ENCODE assay signal across 12 cellular contexts in the genomic region with DNA sequence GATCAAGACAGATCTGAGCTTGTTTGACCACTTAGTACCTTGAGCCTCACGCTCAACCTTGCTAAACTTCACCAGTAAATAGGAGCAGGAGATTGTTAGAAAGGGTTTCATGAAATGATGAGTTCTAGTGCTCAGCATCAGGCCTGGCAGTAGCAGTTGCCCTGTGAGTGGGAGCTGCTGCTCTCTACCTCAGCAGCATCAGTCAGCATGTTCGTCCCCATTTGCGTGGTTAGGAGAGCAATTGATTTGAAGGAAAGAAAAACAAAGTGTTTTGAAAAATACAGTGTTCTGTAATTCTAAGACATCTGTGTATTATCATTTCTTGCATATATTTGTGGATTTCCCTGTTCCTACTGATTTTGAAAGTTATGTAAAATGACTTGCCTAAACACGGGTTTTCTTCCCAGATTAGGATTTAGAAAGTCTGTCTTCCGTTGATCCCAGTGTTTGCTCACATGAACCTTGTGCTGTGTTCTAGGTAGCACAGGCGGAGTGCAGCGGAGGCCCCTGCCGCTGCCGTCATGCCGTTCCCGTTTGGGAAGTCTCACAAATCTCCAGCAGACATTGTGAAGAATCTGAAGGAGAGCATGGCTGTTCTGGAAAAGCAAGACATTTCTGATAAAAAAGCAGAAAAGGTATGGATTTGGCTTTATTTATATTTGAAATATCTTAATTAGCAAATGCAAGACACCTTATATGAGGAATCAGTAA. TPM values are rescaled to one million over a fixed set of nuclear protein-coding genes. Genes with fewer than 3 reads are reported as not detected.
DNase-seq lines count a peak whose midpoint lies in the region; ATAC-seq, FAIRE-seq and TF ChIP-seq lines count a peak whose summit lies in the region.
"Had no signal": no experiment of that assay in that cellular context is flagged by ENCODE, and none has a peak within 500 bp of the region (broad histone marks: within the 10 kb centered on the region; RNA-seq: fewer than 3 reads in every experiment).

No MANE protein-coding gene starts in this region.

- no peaks in the 10 kb centered on the region for H3K9me3 ChIP-seq in ascending aorta
- H3K9me3 ChIP-seq: esophagus squamous epithelium had no signal

- ATAC-seq in natural killer cell (no peak), HG02870 (IDR thresholded peaks at IDR 0.05; ENCODE audit: unreplicated experiment) (no peak), HG03520 (IDR thresholded peaks at IDR 0.05; ENCODE audit: unreplicated experiment) (no peak)

- peak overlapping the region; percentile 37 for H3K4me3 Mint-ChIP-seq in natural killer cell

- H3K36me3 Mint-ChIP-seq in natural killer cell, result peaks cover 6% of the 10 kb centered on the region

- H3K4me1 Mint-ChIP-seq in natural killer cell, result peaks cover 53 to 62% of the 10 kb centered on the region in 2 donors

- no peak for TF ChIP-seq CTCF in ascending aorta (IDR thresholded peaks at IDR 0.05)
- no peak for TF ChIP-seq CTCF in natural killer cell (IDR thresholded peaks at IDR 0.05)

- H3K27me3 ChIP-seq in ACC112 (ENCODE audit: insufficient read depth, low read length) (no peaks in the 10 kb centered on the region), ascending aorta (no peaks in the 10 kb centered on the region)
- H3K27me3 ChIP-seq: esophagus squamous epithelium had no signal

- peaks cover 60% of the 10 kb centered on the region for H3K79me2 ChIP-seq in ACC112 (ENCODE audit: control insufficient read depth, insufficient read depth, low read length, unreplicated experiment)

- no peak overlapping the region for H2AFZ ChIP-seq in ACC112 (ENCODE audit: low read length, unreplicated experiment)

- H3K27ac ChIP-seq in ACC112 (ENCODE audit: low read depth, low read length) (peak overlapping the region; percentile 62; the same call in 1 of the 2 replicates), ascending aorta (peak overlapping the region; percentile 21 to 70)

- no peak for DNase-seq in GM19239 (ENCODE audit: insufficient read length, low spot score)
- no peak for DNase-seq in ascending aorta (ENCODE audit: low spot score in 2 of 2)
- no peak for DNase-seq in natural killer cell
- no peak for DNase-seq in T1000 (lab: John Stamatoyannopoulos, UW)
- DNase-seq in NCI-H345 (lab: John Stamatoyannopoulos, UW), result no peak
- DNase-seq: esophagus squamous epithelium, MM.1S, NCI-H524 had no signal

- intact Hi-C loops in ascending aorta (cut with DNase I) (loop anchor here (5.0 kb wide), 2 partner anchors 33 to 47 kb away; partner anchors contain the start of gene CAB39), natural killer cell (cut with micrococcal nuclease) (loop anchor here (5.0 kb wide), 1 partner anchor 37 kb away; no protein-coding TSS in a partner anchor)

- H3K27ac Mint-ChIP-seq in natural killer cell, result peak overlapping the region; percentile 45 to 84

- no peaks in the 10 kb centered on the region for H3K27me3 Mint-ChIP-seq in natural killer cell (ENCODE audit: low read depth in 2 of 2)

- 0 out of 2 replicates have a peak, but pooled peaks cover 4% of the 10 kb centered on the region for H3K36me3 ChIP-seq in ACC112 (ENCODE audit: insufficient read depth, low read length)
- H3K36me3 ChIP-seq in ascending aorta, result peaks cover 16 to 32% of the 10 kb centered on the region in 2 donors

- H3K9me3 Mint-ChIP-seq in natural killer cell, result no peaks in the 10 kb centered on the region

- FAIRE-seq in GM19239 (lab: Jason Lieb, UNC), result peak; percentile 47
- FAIRE-seq: colon had no signal

- H3K4me1 ChIP-seq in ACC112 (ENCODE audit: control insufficient read depth, insufficient read depth, low read length, unreplicated experiment), result peaks cover 28% of the 10 kb centered on the region
- peaks cover 10 to 32% of the 10 kb centered on the region in 2 donors for H3K4me1 ChIP-seq in ascending aorta

- H3K4me3 ChIP-seq in ACC112 (ENCODE audit: low read depth, low read length), result no peak overlapping the region
- H3K4me3 ChIP-seq in ascending aorta, result no peak overlapping the region
- H3K4me3 ChIP-seq: esophagus squamous epithelium had no signal

RNA-seq across cellular contexts. Expression of gene CAB39, which starts 47.0 kb away (rescaled TPM):
- total RNA-seq in ascending aorta (62.9 TPM), natural killer cell (10 to 100 TPM; 75.4 to 96.5 (median 90.5) TPM)
